ENCODE assay signal across 8 cellular contexts in genomic region chr2:55268907-55269611, GRCh38. TPM values are rescaled to one million over a fixed set of nuclear protein-coding genes. Genes with fewer than 3 reads are reported as not detected.
A peak's percentile ranks its signal among the peaks of the same experiment; 100 is the strongest.
DNase-seq lines count a peak whose midpoint lies in the region; ATAC-seq and TF ChIP-seq lines count a peak whose summit lies in the region.

Gene MTIF2 (minus strand): TSS chr2:55269231. CDS start chr2:55263858, 5,373 bp downstream.

- peak within 1 kb of the TSS; percentile 82 for H3K27ac ChIP-seq in caudate nucleus (ENCODE audit: low read depth, low read length)

- H3K4me1 Mint-ChIP-seq in activated B cell treated with CpG ODN at 0.5 μM for 24 hours: peaks cover 13% of the 10 kb centered on the region

- in situ Hi-C loops in GM18951 (cut with MboI; ENCODE audit: low sequenced_read_pairs, unreplicated experiment): no loop called here

- TF ChIP-seq CTCF in AG09319 (IDR thresholded peaks at IDR 0.05; ENCODE audit: low read depth, low read length): peak; percentile 7
- no peak for TF ChIP-seq CTCF in activated B cell treated with CpG ODN at 0.5 μM for 24 hours (IDR thresholded peaks at IDR 0.05)

- CTCF ChIA-PET in activated B cell treated with CpG ODN at 0.5 μM for 24 hours (lab: Charles Lee): no interaction called here

- DNase-seq in AG09319 (ENCODE audit: extremely low read depth, low read depth): peak; percentile 72
- peak; percentile 94 for DNase-seq in NCI-H345 (lab: John Stamatoyannopoulos, UW)
- peak; percentile 88 for DNase-seq in activated B cell treated with CpG ODN at 0.5 μM for 24 hours
- DNase-seq in caudate nucleus (lab: John Stamatoyannopoulos, UW): peak; percentile 13 to 93 (median 85)
- DNase-seq in iris pigment epithelial cell (ENCODE audit: low read depth): peak; percentile 94
- DNase-seq in stimulated activated CD4-positive, alpha-beta T cell treated with anti-CD3 and anti-CD28 coated beads, Interleukin-12 subunit alpha, Interleukin-12 subunit beta, amount 100 ng/mL, for 24 hours (ENCODE audit: low read depth in 2 of 2): peak; percentile 84 to 92

- peak within 1 kb of the TSS; percentile 94 for H3K27ac Mint-ChIP-seq in activated B cell treated with CpG ODN at 0.5 μM for 24 hours

- peak; percentile 96 for TF ChIP-seq POLR2A in GM18951 (IDR thresholded peaks at IDR 0.05; ENCODE audit: extremely low read depth, insufficient read depth, insufficient read length)

- no peaks in the 10 kb centered on the region for H3K9me3 Mint-ChIP-seq in activated B cell treated with CpG ODN at 0.5 μM for 24 hours

- POLR2A ChIA-PET in activated B cell treated with CpG ODN at 0.5 μM for 24 hours (lab: Charles Lee): interaction anchor here (0.6 to 2.9 kb wide), 10 partner anchors 10 to 348 kb away, joined by 3 to 19 read pairs (median 4); partner anchors contain the start of genes CLHC1 and RPS27A

- ATAC-seq in HG03196 (IDR thresholded peaks at IDR 0.05; ENCODE audit: unreplicated experiment) (peak; percentile 96), activated B cell treated with CpG ODN at 0.5 μM for 24 hours (ENCODE audit: low read depth) (peak; percentile 96)

- no peaks in the 10 kb centered on the region for H3K27me3 Mint-ChIP-seq in activated B cell treated with CpG ODN at 0.5 μM for 24 hours

- intact Hi-C loops in activated B cell treated with CpG ODN at 0.5 μM for 24 hours (cut with micrococcal nuclease): loop anchor here (1.0 to 5.0 kb wide), 8 partner anchors 13 to 512 kb away; partner anchors contain the start of genes CCDC88A, CLHC1, PPP4R3B and RPS27A

- peak within 1 kb of the TSS; percentile 94 for H3K4me3 Mint-ChIP-seq in activated B cell treated with CpG ODN at 0.5 μM for 24 hours

- H3K36me3 Mint-ChIP-seq in activated B cell treated with CpG ODN at 0.5 μM for 24 hours (ENCODE audit: low read depth): peaks cover 30% of the 10 kb centered on the region

RNA-seq across cellular contexts. Expression of gene MTIF2, which starts in this region (rescaled TPM):
- 37.8 and 40.4 TPM in 2 replicates for total RNA-seq in activated B cell treated with CpG ODN at 0.5 μM for 24 hours

Comparison
In these comparisons a context has a peak if more than half of its experiments do, and no peak if none do; other contexts are left out.
1. Peak in every context shown above with its lines: DNase-seq, ATAC-seq and H3K27ac ChIP-seq.